Comparison of ENCODE assay signal across 8 cellular contexts in the genomic region with DNA sequence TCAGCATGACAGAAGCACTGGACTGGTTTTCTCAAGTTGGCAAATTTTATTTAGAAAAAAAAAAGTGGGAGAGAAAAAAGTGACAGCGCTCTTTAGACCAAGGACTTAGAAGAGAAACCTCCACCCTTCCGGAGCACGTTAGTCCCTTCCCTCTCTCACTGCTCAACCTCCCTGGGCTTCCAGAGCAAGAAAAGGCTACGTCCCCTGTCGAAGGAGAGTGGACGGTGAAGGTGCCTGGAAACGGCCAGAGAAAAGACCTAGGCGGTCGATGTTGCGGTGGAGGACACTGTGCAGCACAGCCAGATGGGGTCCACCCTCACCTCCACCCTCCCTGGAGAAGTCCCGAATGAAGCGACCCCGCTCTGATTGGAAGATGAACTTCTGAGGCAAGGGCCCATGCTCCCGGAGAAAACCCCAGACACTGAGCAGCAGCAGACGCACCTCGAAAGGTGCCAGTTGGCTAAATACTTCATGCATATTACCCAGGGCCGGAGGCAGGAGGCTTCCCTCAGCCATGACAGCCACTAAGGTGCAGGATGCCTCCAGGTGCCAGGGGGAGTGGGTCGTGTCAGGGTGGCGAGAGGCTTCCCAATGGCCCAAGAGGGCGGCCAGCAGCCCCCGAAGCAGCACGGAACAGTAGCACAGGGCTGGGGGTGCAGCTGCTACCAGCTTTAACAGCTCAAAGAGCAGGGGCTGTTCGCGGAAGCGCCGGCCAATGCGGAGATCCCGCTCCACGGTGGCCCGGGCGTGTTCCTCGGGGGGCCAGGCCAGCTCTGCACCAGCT. TPM values are rescaled to one million over a fixed set of nuclear protein-coding genes. Genes with fewer than 3 reads are reported as not detected.
DNase-seq lines count a peak whose midpoint lies in the region; ATAC-seq and TF ChIP-seq lines count a peak whose summit lies in the region.

No MANE protein-coding gene starts in this region.

- peak overlapping the region; percentile 96 for H3K27ac Mint-ChIP-seq in T-helper 17 cell

- ATAC-seq in T-helper 17 cell: no peak

- no peak for DNase-seq in HFF-Myc (ENCODE audit: extremely low read depth, low read depth)
- no peak for DNase-seq in T-helper 17 cell
- DNase-seq in spleen: peak; percentile 88
- DNase-seq in HCEC 1CT: no peak
- DNase-seq in CD1c-positive myeloid dendritic cell (ENCODE audit: extremely low spot score): no peak
- DNase-seq in activated gamma-delta T cell (lab: John Stamatoyannopoulos, UW): no peak
- DNase-seq in NCI-H2107 (lab: John Stamatoyannopoulos, UW): no peak

- TF ChIP-seq CTCF in HFF-Myc (IDR thresholded peaks at IDR 0.05; ENCODE audit: low read depth, low read length, missing control alignments) (no peak), spleen (IDR thresholded peaks at IDR 0.05 in 8 of 11, conservative IDR thresholded peaks at IDR 0.05 in 3 of 11) (no peak)

- WGBS in spleen, 5 donors: 70 to 76% (median 71%) methylated on average over 30 to 32 of the region's 32 CpGs

- H3K4me1 ChIP-seq in iPS-15b (ENCODE audit: control insufficient read depth, insufficient read depth, low read length) (no peaks in the 10 kb centered on the region), spleen (peaks cover 28 to 84% (median 49%) of the 10 kb centered on the region in 6 donors)

- peaks cover 16% of the 10 kb centered on the region for H3K4me1 Mint-ChIP-seq in T-helper 17 cell

- H3K4me3 Mint-ChIP-seq in T-helper 17 cell: peak overlapping the region; percentile 98

- no peaks in the 10 kb centered on the region for H3K36me3 Mint-ChIP-seq in T-helper 17 cell (ENCODE audit: low read depth)

- H3K4me3 ChIP-seq in HFF-Myc (replicated peaks; ENCODE audit: low read depth, low read length) (peak overlapping the region; percentile 96), iPS-15b (ENCODE audit: low read depth, low read length) (peak overlapping the region; percentile 22), spleen (peak overlapping the region in 5 of 8 donors; percentile 84 to 99 (median 94))

- TF ChIP-seq POLR2A in spleen (IDR thresholded peaks at IDR 0.05): no peak

- H3K36me3 ChIP-seq in iPS-15b (ENCODE audit: control insufficient read depth, insufficient read depth, low read length): peaks cover 32% of the 10 kb centered on the region
- peaks cover 0 to 60% (median 43%) of the 10 kb centered on the region in 6 donors for H3K36me3 ChIP-seq in spleen

- no peaks in the 10 kb centered on the region for H3K27me3 ChIP-seq in iPS-15b (ENCODE audit: control insufficient read depth, insufficient read depth, low read length)
- no peaks in the 10 kb centered on the region for H3K27me3 ChIP-seq in spleen (replicated peaks in 1 of 7)

- H3K9me3 ChIP-seq in T-helper 17 cell (ENCODE audit: control insufficient read depth, low read length, poor library complexity, severe bottlenecking) (no peaks in the 10 kb centered on the region), iPS-15b (ENCODE audit: control insufficient read depth, insufficient read depth, low read length) (no peaks in the 10 kb centered on the region), spleen (no peaks in the 10 kb centered on the region)

- intact Hi-C loops in spleen (cut with DNase I; ENCODE audit: low total_unique reads): no loop called here

- H3K9ac ChIP-seq in iPS-15b (ENCODE audit: low read depth, low read length): no peak overlapping the region

- no peaks in the 10 kb centered on the region for H3K27me3 Mint-ChIP-seq in T-helper 17 cell

- H3K27ac ChIP-seq in spleen: peak overlapping the region in 5 of 8 donors; percentile 93 to 98 (median 94)

RNA-seq across cellular contexts. Expression of a gene that starts 0.6 kb away (rescaled TPM):
- total RNA-seq in T-helper 17 cell (100 to 1,000 TPM; 168 to 179 TPM), spleen (100 to 1,000 TPM; 122 to 245 (median 198) TPM)
- polyA plus RNA-seq in spleen: 10 to 100 TPM; 49.0 to 72.4 (median 53.6) TPM

RNA-seq across cellular contexts. Expression of a gene that starts 6.1 kb away (rescaled TPM):
- total RNA-seq in T-helper 17 cell (10 to 100 TPM; 12.1 to 13.0 TPM), spleen (10 to 100 TPM; 16.9 to 34.5 (median 24.8) TPM)
- polyA plus RNA-seq in spleen: 10 to 100 TPM in 1 of 3 donors, 1 to 10 TPM in 2; 4.4 to 13.7 (median 7.0) TPM

RNA-seq across cellular contexts. Expression of a gene that starts 18.0 kb away (rescaled TPM):
- total RNA-seq in T-helper 17 cell (10 to 100 TPM; 20.0 to 21.6 TPM), spleen (10 to 100 TPM; 30.9 to 43.7 (median 42.5) TPM)
- 100 to 1,000 TPM; 144 to 164 (median 152) TPM for polyA plus RNA-seq in spleen

RNA-seq across cellular contexts. Expression of a gene that starts 18.1 kb away (rescaled TPM):
- total RNA-seq in T-helper 17 cell (10 to 100 TPM in 1 of 2 donors, 1 to 10 TPM in 1; 8.0 to 15.9 TPM), spleen (10 to 100 TPM in 6 of 7 donors, 1 to 10 TPM in 1; 3.0 to 19.4 (median 13.2) TPM)
- 10 to 100 TPM; 32.6 to 59.4 (median 40.3) TPM for polyA plus RNA-seq in spleen

RNA-seq across cellular contexts. Expression of a gene that starts 24.5 kb away (rescaled TPM):
- total RNA-seq in T-helper 17 cell (1 to 10 TPM; 2.6 to 3.3 TPM), spleen (1 to 10 TPM; 4.9 to 6.5 (median 5.9) TPM)
- 10 to 100 TPM; 20.2 to 23.7 (median 23.3) TPM for polyA plus RNA-seq in spleen

Comparison
In these comparisons a context has a peak if more than half of its experiments do, and no peak if none do; other contexts are left out.
1. H3K4me3 ChIP-seq: peak in every context shown above with its lines; median percentile 96 in HFF-Myc; 94 in spleen; 22 in iPS-15b.